Comparison of ENCODE assay signal across 1 cellular context in the genomic region with DNA sequence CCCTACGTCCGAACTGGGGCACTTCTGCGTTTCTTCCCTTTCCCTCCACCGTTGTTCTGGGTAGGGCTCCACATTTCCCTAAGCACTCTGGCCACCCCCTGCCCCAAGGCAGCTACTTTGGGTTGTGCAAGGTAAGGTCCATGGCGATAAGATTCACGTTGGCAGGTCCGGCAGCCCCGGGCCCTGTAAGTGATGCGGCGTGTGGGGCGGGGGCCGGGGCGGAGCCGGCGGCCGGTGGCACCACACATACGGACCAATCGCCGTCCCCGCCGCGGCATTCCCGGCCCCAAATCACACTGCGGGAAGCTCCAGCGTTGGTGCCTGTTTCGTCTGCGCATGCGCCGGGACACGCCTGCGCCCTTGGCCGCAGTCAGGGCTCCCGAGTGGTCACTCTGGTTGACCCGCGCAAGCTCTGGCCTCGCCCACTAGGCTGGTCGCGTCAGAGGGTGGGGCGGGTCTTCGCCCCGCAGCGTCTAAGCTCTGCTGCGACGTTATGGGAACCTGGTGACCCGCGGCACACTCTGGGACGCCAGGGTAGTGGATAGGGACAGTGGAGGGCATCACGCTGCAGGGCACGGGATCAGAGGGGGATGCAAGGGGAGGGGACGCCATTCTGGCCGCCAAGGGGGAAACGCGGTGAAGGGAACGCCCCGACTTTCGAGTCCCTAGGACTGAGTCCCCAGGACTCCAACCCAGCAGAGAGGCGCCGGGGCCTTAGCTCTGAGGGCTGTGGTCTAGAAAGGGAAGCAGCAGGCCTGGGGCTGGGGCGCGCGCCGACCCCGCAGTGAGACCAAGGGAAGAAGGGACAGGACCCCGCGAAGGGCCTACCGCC.
TF ChIP-seq lines count a peak whose summit lies in the region.

No MANE protein-coding gene starts in this region.

TF ChIP-seq in GM12878, 131 proteins besides CTCF, POLR2A, EP300 and RAD21 (continued from another document and continues in another):
- TF ChIP-seq, protein P1, sequence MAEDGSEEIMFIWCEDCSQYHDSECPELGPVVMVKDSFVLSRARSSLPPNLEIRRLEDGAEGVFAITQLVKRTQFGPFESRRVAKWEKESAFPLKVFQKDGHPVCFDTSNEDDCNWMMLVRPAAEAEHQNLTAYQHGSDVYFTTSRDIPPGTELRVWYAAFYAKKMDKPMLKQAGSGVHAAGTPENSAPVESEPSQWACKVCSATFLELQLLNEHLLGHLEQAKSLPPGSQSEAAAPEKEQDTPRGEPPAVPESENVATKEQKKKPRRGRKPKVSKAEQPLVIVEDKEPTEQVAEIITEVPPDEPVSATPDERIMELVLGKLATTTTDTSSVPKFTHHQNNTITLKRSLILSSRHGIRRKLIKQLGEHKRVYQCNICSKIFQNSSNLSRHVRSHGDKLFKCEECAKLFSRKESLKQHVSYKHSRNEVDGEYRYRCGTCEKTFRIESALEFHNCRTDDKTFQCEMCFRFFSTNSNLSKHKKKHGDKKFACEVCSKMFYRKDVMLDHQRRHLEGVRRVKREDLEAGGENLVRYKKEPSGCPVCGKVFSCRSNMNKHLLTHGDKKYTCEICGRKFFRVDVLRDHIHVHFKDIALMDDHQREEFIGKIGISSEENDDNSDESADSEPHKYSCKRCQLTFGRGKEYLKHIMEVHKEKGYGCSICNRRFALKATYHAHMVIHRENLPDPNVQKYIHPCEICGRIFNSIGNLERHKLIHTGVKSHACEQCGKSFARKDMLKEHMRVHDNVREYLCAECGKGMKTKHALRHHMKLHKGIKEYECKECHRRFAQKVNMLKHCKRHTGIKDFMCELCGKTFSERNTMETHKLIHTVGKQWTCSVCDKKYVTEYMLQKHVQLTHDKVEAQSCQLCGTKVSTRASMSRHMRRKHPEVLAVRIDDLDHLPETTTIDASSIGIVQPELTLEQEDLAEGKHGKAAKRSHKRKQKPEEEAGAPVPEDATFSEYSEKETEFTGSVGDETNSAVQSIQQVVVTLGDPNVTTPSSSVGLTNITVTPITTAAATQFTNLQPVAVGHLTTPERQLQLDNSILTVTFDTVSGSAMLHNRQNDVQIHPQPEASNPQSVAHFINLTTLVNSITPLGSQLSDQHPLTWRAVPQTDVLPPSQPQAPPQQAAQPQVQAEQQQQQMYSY (CRISPR knock-in tag; IDR thresholded peaks at IDR 0.05) = no peak
- TF ChIP-seq NRF1 (conservative IDR thresholded peaks at IDR 0.05; ENCODE audit: low read depth, low read length) = peak; percentile 76
- no peak for TF ChIP-seq RFX5 (IDR thresholded peaks at IDR 0.05; ENCODE audit: low read depth, low read length)
- no peak for TF ChIP-seq SP1 (IDR thresholded peaks at IDR 0.05; ENCODE audit: low read depth, low read length)
- TF ChIP-seq EGR1 (IDR thresholded peaks at IDR 0.05; ENCODE audit: borderline replicate concordance in 1 of 2, low read depth in 2 of 2, low read length in 2 of 2) = no peak
- TF ChIP-seq CHD4 (IDR thresholded peaks at IDR 0.05) = no peak
- TF ChIP-seq, protein P2, sequence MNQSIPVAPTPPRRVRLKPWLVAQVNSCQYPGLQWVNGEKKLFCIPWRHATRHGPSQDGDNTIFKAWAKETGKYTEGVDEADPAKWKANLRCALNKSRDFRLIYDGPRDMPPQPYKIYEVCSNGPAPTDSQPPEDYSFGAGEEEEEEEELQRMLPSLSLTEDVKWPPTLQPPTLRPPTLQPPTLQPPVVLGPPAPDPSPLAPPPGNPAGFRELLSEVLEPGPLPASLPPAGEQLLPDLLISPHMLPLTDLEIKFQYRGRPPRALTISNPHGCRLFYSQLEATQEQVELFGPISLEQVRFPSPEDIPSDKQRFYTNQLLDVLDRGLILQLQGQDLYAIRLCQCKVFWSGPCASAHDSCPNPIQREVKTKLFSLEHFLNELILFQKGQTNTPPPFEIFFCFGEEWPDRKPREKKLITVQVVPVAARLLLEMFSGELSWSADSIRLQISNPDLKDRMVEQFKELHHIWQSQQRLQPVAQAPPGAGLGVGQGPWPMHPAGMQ (IDR thresholded peaks at IDR 0.05; ENCODE audit: borderline replicate concordance) = no peak
- TF ChIP-seq NFXL1 (IDR thresholded peaks at IDR 0.05; ENCODE audit: borderline replicate concordance) = no peak
- no peak for TF ChIP-seq HCFC1 (IDR thresholded peaks at IDR 0.05; ENCODE audit: low read length)
- TF ChIP-seq, protein P3, sequence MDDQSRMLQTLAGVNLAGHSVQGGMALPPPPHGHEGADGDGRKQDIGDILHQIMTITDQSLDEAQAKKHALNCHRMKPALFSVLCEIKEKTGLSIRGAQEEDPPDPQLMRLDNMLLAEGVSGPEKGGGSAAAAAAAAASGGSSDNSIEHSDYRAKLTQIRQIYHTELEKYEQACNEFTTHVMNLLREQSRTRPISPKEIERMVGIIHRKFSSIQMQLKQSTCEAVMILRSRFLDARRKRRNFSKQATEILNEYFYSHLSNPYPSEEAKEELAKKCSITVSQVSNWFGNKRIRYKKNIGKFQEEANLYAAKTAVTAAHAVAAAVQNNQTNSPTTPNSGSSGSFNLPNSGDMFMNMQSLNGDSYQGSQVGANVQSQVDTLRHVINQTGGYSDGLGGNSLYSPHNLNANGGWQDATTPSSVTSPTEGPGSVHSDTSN (IDR thresholded peaks at IDR 0.05; ENCODE audit: insufficient replicate concordance, low read depth, low read length) = no peak
- TF ChIP-seq RAD51 (IDR thresholded peaks at IDR 0.05) = no peak
- TF ChIP-seq, protein P4, sequence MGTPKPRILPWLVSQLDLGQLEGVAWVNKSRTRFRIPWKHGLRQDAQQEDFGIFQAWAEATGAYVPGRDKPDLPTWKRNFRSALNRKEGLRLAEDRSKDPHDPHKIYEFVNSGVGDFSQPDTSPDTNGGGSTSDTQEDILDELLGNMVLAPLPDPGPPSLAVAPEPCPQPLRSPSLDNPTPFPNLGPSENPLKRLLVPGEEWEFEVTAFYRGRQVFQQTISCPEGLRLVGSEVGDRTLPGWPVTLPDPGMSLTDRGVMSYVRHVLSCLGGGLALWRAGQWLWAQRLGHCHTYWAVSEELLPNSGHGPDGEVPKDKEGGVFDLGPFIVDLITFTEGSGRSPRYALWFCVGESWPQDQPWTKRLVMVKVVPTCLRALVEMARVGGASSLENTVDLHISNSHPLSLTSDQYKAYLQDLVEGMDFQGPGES (IDR thresholded peaks at IDR 0.05) = no peak
- TF ChIP-seq EED (IDR thresholded peaks at IDR 0.05; ENCODE audit: low read depth) = no peak
- peak; percentile 86 for TF ChIP-seq IKZF1 (conservative IDR thresholded peaks at IDR 0.05)
- 0 out of 2 replicates have a peak, but pooled peaks have one; percentile 31 for TF ChIP-seq PAX5 (IDR thresholded peaks at IDR 0.05; ENCODE audit: borderline replicate concordance, low read depth, low read length)
- peak; percentile 29 for TF ChIP-seq LARP7 (IDR thresholded peaks at IDR 0.05)
- TF ChIP-seq CEBPB (IDR thresholded peaks at IDR 0.05; ENCODE audit: borderline replicate concordance in 1 of 2, low read depth in 2 of 2, low read length in 2 of 2) = no peak
- TF ChIP-seq FOS (IDR thresholded peaks at IDR 0.05; ENCODE audit: borderline replicate concordance, extremely low read depth, insufficient read length) = no peak
- TF ChIP-seq PAX8 (IDR thresholded peaks at IDR 0.05) = no peak
- no peak for TF ChIP-seq SUPT20H (IDR thresholded peaks at IDR 0.05; ENCODE audit: borderline replicate concordance, control insufficient read depth, low read depth, low read length)
- no peak for TF ChIP-seq ZSCAN29 (IDR thresholded peaks at IDR 0.05)
- TF ChIP-seq TBL1XR1 (IDR thresholded peaks at IDR 0.05; ENCODE audit: low read depth, low read length) = no peak
- TF ChIP-seq GABPA (IDR thresholded peaks at IDR 0.05; ENCODE audit: low read depth) = no peak
- no peak for TF ChIP-seq ESRRA (IDR thresholded peaks at IDR 0.05; ENCODE audit: low read length)
- TF ChIP-seq, protein P5, sequence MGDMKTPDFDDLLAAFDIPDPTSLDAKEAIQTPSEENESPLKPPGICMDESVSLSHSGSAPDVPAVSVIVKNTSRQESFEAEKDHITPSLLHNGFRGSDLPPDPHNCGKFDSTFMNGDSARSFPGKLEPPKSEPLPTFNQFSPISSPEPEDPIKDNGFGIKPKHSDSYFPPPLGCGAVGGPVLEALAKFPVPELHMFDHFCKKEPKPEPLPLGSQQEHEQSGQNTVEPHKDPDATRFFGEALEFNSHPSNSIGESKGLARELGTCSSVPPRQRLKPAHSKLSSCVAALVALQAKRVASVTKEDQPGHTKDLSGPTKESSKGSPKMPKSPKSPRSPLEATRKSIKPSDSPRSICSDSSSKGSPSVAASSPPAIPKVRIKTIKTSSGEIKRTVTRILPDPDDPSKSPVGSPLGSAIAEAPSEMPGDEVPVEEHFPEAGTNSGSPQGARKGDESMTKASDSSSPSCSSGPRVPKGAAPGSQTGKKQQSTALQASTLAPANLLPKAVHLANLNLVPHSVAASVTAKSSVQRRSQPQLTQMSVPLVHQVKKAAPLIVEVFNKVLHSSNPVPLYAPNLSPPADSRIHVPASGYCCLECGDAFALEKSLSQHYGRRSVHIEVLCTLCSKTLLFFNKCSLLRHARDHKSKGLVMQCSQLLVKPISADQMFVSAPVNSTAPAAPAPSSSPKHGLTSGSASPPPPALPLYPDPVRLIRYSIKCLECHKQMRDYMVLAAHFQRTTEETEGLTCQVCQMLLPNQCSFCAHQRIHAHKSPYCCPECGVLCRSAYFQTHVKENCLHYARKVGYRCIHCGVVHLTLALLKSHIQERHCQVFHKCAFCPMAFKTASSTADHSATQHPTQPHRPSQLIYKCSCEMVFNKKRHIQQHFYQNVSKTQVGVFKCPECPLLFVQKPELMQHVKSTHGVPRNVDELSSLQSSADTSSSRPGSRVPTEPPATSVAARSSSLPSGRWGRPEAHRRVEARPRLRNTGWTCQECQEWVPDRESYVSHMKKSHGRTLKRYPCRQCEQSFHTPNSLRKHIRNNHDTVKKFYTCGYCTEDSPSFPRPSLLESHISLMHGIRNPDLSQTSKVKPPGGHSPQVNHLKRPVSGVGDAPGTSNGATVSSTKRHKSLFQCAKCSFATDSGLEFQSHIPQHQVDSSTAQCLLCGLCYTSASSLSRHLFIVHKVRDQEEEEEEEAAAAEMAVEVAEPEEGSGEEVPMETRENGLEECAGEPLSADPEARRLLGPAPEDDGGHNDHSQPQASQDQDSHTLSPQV (IDR thresholded peaks at IDR 0.05) = no peak
- TF ChIP-seq WRNIP1 (IDR thresholded peaks at IDR 0.05; ENCODE audit: borderline replicate concordance, low read depth, low read length) = no peak
- TF ChIP-seq, protein P6, sequence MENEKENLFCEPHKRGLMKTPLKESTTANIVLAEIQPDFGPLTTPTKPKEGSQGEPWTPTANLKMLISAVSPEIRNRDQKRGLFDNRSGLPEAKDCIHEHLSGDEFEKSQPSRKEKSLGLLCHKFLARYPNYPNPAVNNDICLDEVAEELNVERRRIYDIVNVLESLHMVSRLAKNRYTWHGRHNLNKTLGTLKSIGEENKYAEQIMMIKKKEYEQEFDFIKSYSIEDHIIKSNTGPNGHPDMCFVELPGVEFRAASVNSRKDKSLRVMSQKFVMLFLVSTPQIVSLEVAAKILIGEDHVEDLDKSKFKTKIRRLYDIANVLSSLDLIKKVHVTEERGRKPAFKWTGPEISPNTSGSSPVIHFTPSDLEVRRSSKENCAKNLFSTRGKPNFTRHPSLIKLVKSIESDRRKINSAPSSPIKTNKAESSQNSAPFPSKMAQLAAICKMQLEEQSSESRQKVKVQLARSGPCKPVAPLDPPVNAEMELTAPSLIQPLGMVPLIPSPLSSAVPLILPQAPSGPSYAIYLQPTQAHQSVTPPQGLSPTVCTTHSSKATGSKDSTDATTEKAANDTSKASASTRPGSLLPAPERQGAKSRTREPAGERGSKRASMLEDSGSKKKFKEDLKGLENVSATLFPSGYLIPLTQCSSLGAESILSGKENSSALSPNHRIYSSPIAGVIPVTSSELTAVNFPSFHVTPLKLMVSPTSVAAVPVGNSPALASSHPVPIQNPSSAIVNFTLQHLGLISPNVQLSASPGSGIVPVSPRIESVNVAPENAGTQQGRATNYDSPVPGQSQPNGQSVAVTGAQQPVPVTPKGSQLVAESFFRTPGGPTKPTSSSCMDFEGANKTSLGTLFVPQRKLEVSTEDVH (IDR thresholded peaks at IDR 0.05; ENCODE audit: low read depth, partially characterized antibody) = no peak
- TF ChIP-seq SMAD1 (IDR thresholded peaks at IDR 0.05; ENCODE audit: low read depth, partially characterized antibody) = peak; percentile 24
- TF ChIP-seq HDAC6 (IDR thresholded peaks at IDR 0.05; ENCODE audit: unreplicated experiment) = no peak
- TF ChIP-seq, protein P7, sequence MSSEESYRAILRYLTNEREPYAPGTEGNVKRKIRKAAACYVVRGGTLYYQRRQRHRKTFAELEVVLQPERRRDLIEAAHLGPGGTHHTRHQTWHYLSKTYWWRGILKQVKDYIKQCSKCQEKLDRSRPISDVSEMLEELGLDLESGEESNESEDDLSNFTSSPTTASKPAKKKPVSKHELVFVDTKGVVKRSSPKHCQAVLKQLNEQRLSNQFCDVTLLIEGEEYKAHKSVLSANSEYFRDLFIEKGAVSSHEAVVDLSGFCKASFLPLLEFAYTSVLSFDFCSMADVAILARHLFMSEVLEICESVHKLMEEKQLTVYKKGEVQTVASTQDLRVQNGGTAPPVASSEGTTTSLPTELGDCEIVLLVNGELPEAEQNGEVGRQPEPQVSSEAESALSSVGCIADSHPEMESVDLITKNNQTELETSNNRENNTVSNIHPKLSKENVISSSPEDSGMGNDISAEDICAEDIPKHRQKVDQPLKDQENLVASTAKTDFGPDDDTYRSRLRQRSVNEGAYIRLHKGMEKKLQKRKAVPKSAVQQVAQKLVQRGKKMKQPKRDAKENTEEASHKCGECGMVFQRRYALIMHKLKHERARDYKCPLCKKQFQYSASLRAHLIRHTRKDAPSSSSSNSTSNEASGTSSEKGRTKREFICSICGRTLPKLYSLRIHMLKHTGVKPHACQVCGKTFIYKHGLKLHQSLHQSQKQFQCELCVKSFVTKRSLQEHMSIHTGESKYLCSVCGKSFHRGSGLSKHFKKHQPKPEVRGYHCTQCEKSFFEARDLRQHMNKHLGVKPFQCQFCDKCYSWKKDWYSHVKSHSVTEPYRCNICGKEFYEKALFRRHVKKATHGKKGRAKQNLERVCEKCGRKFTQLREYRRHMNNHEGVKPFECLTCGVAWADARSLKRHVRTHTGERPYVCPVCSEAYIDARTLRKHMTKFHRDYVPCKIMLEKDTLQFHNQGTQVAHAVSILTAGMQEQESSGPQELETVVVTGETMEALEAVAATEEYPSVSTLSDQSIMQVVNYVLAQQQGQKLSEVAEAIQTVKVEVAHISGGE (CRISPR knock-in tag; IDR thresholded peaks at IDR 0.05) = no peak
- no peak for TF ChIP-seq ZZZ3 (IDR thresholded peaks at IDR 0.05; ENCODE audit: control insufficient read depth, insufficient read length, low read depth)
- TF ChIP-seq RBBP5 (conservative IDR thresholded peaks at IDR 0.05) = no peak
- TF ChIP-seq JUNB (IDR thresholded peaks at IDR 0.05) = no peak
- TF ChIP-seq CREB1 (IDR thresholded peaks at IDR 0.05; ENCODE audit: low read depth) = 0 out of 2 replicates have a peak, but pooled peaks have one; percentile 24
- TF ChIP-seq CHD2 (IDR thresholded peaks at IDR 0.05; ENCODE audit: borderline replicate concordance, low read depth, low read length) = 0 out of 2 replicates have a peak, but pooled peaks have one; percentile 22
- no peak for TF ChIP-seq IRF4 (IDR thresholded peaks at IDR 0.05; ENCODE audit: low read depth, low read length)
- TF ChIP-seq JUND (IDR thresholded peaks at IDR 0.05; ENCODE audit: low read depth, low read length) = no peak
- no peak for TF ChIP-seq KLF5 (IDR thresholded peaks at IDR 0.05; ENCODE audit: partially characterized antibody)
- no peak for TF ChIP-seq EZH2 (IDR thresholded peaks at IDR 0.05; ENCODE audit: borderline replicate concordance, control insufficient read depth, low read depth, low read length)
- TF ChIP-seq FOXM1 (IDR thresholded peaks at IDR 0.05; ENCODE audit: low read depth, low read length) = no peak
- TF ChIP-seq MTA2 (IDR thresholded peaks at IDR 0.05; ENCODE audit: low read depth) = no peak
- TF ChIP-seq ZBED1 (IDR thresholded peaks at IDR 0.05; ENCODE audit: borderline replicate concordance) = no peak; the same call in 1 of the 2 replicates
- TF ChIP-seq SRF (IDR thresholded peaks at IDR 0.05; ENCODE audit: low read depth in 2 of 2, low read length in 2 of 2) = no peak
- no peak for TF ChIP-seq RCOR1 (conservative IDR thresholded peaks at IDR 0.05; ENCODE audit: low read depth, low read length)
